In the genomic region with DNA sequence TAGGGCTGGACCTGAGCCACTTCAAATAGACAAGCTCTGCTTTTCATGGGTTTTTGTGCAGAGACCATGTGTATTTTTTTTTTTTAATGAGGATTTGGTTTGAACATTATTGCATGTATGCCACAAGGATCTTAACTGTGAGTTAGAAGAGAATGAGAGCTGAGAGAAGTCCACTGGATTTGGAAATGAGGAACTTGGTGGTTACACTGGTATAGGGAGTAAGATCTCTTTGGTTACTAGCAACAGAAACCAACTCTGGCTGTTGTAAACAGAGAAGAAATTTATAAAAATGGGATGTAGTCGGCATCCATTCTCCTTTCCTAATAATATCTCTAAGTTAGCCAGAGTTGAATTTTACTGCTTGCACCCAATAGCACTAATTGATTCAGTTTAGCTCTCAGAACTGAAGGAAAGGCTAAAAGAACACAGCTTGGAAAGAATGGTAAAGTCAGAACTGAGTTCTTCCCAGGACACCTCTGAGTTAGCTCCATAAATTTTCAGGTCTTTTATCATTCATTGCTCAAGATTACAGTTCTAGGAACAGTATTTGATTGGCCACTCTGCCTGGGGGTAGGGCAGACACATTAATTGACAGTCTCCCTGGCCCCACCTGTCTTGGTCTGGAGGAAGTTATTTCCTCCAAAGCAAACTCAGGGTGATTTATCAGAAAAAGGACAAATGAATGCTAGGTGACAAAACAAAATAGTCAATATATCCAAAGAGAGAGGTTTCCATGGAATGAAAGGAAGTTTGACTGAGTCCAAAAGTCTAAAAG, we compare ENCODE assay signal across 1 cellular context.
TF ChIP-seq lines count a peak whose summit lies in the region.

No MANE protein-coding gene starts in this region.

TF ChIP-seq in SK-N-SH, 30 proteins besides CTCF, POLR2A, EP300 and RAD21:
- TF ChIP-seq NRF1 (IDR thresholded peaks at IDR 0.05; ENCODE audit: low read depth, low read length) = no peak
- no peak for TF ChIP-seq FOSL2 (IDR thresholded peaks at IDR 0.05; ENCODE audit: borderline replicate concordance, low read depth)
- TF ChIP-seq REST (IDR thresholded peaks at IDR 0.05; ENCODE audit: low read depth, low read length) = no peak
- no peak for TF ChIP-seq TEAD4 (IDR thresholded peaks at IDR 0.05; ENCODE audit: borderline replicate concordance, insufficient read depth)
- TF ChIP-seq SIN3A (IDR thresholded peaks at IDR 0.05; ENCODE audit: borderline replicate concordance, low read depth, low read length) = no peak
- TF ChIP-seq RCOR1 (IDR thresholded peaks at IDR 0.05; ENCODE audit: low read length) = no peak
- no peak for TF ChIP-seq TCF12 (IDR thresholded peaks at IDR 0.05)
- no peak for TF ChIP-seq NFIC (IDR thresholded peaks at IDR 0.05; ENCODE audit: borderline replicate concordance)
- no peak for TF ChIP-seq SMC3 (IDR thresholded peaks at IDR 0.05; ENCODE audit: low read depth, low read length)
- no peak for TF ChIP-seq RFX5 (IDR thresholded peaks at IDR 0.05; ENCODE audit: low read length)
- no peak for TF ChIP-seq PBX3 (IDR thresholded peaks at IDR 0.05)
- no peak for TF ChIP-seq MAX (IDR thresholded peaks at IDR 0.05; ENCODE audit: low read depth)
- TF ChIP-seq EZH2phosphoT487 (IDR thresholded peaks at IDR 0.05; ENCODE audit: borderline replicate concordance, low read depth) = no peak
- TF ChIP-seq FOXM1 (IDR thresholded peaks at IDR 0.05; ENCODE audit: low read depth) = no peak
- TF ChIP-seq IRF3 (IDR thresholded peaks at IDR 0.05; ENCODE audit: low read depth, low read length) = no peak
TF ChIP-seq in SK-N-SH: peak in this region for 0.
